8 cellular contexts compared by ENCODE assay signal in genomic region chr17:49996495-49997255, GRCh38. TPM values are rescaled to one million over a fixed set of nuclear protein-coding genes. Genes with fewer than 3 reads are reported as not detected.
DNase-seq lines count a peak whose midpoint lies in the region; ATAC-seq and TF ChIP-seq lines count a peak whose summit lies in the region.

No MANE protein-coding gene starts in this region.

- H3K36me3 Mint-ChIP-seq in effector memory CD8-positive, alpha-beta T cell (ENCODE audit: insufficient read depth): peaks cover 6% of the 10 kb centered on the region
- H3K36me3 Mint-ChIP-seq in stimulated activated effector memory CD8-positive, alpha-beta T cell treated with anti-CD3 and anti-CD28 coated beads, Interleukin-12 subunit alpha, Interleukin-12 subunit beta, amount 100 ng/mL, for 72 hours: peaks cover 4% of the 10 kb centered on the region

- intact Hi-C loops in mucosa of descending colon (cut with DNase I, micrococcal nuclease): loop anchor here (2.0 to 10.0 kb wide), 3 partner anchors 48 to 432 kb away; no protein-coding TSS in a partner anchor

- peak overlapping the region; percentile 53 to 63 for H3K4me3 Mint-ChIP-seq in effector memory CD8-positive, alpha-beta T cell
- H3K4me3 Mint-ChIP-seq in stimulated activated effector memory CD8-positive, alpha-beta T cell treated with anti-CD3 and anti-CD28 coated beads, Interleukin-12 subunit alpha, Interleukin-12 subunit beta, amount 100 ng/mL, for 72 hours: peak overlapping the region; percentile 81

- no peaks in the 10 kb centered on the region for H3K9me3 Mint-ChIP-seq in effector memory CD8-positive, alpha-beta T cell
- no peaks in the 10 kb centered on the region for H3K9me3 Mint-ChIP-seq in stimulated activated effector memory CD8-positive, alpha-beta T cell treated with anti-CD3 and anti-CD28 coated beads, Interleukin-12 subunit alpha, Interleukin-12 subunit beta, amount 100 ng/mL, for 72 hours

- H3K36me3 ChIP-seq in mucosa of descending colon (ENCODE audit: low read depth): no peaks in the 10 kb centered on the region

- DNase-seq in NCI-H1436 (lab: John Stamatoyannopoulos, UW) (peak; percentile 61), NCI-H1436 treated with DMSO at 0.1 percent for 48 hours (lab: John Stamatoyannopoulos, UW) (no peak), NCI-H2196 treated with DMSO at 0.1 percent for 48 hours (lab: John Stamatoyannopoulos, UW; ENCODE audit: unreplicated experiment) (peak; percentile 14), mucosa of descending colon (peak; percentile 50 to 72 (median 55))
- peak; percentile 68 for DNase-seq in activated CD4-positive, alpha-beta T cell treated with anti-CD3 and anti-CD28 coated beads, Interleukin-2, amount 50 U/mL, for 1 hour
- peak; percentile 70 to 73 (median 71) for DNase-seq in effector memory CD8-positive, alpha-beta T cell
- peak; percentile 76 to 88 for DNase-seq in stimulated activated effector memory CD8-positive, alpha-beta T cell treated with anti-CD3 and anti-CD28 coated beads, Interleukin-12 subunit alpha, Interleukin-12 subunit beta, amount 100 ng/mL, for 72 hours (ENCODE audit: low spot score in 2 of 2)

- peak; percentile 57 for ATAC-seq in effector memory CD8-positive, alpha-beta T cell (replicated peaks)
- peak; percentile 63 for ATAC-seq in mucosa of descending colon
- ATAC-seq in stimulated activated effector memory CD8-positive, alpha-beta T cell treated with anti-CD3 and anti-CD28 coated beads, Interleukin-12 subunit alpha, Interleukin-12 subunit beta, amount 100 ng/mL, for 72 hours: peak; percentile 53
- ATAC-seq in HG02588 (IDR thresholded peaks at IDR 0.05; ENCODE audit: unreplicated experiment): no peak

- peaks cover 25 to 31% of the 10 kb centered on the region in 2 donors for H3K4me1 Mint-ChIP-seq in effector memory CD8-positive, alpha-beta T cell (ENCODE audit: low read depth in 2 of 2)
- peaks cover 37% of the 10 kb centered on the region for H3K4me1 Mint-ChIP-seq in stimulated activated effector memory CD8-positive, alpha-beta T cell treated with anti-CD3 and anti-CD28 coated beads, Interleukin-12 subunit alpha, Interleukin-12 subunit beta, amount 100 ng/mL, for 72 hours

- TF ChIP-seq CTCF in mucosa of descending colon (IDR thresholded peaks at IDR 0.05): peak; percentile 95

- peaks cover 19% of the 10 kb centered on the region for H3K4me1 ChIP-seq in mucosa of descending colon (ENCODE audit: low read depth)

- H3K9me3 ChIP-seq in mucosa of descending colon: no peaks in the 10 kb centered on the region

- no peak overlapping the region for H3K27ac Mint-ChIP-seq in effector memory CD8-positive, alpha-beta T cell
- no peak overlapping the region for H3K27ac Mint-ChIP-seq in stimulated activated effector memory CD8-positive, alpha-beta T cell treated with anti-CD3 and anti-CD28 coated beads, Interleukin-12 subunit alpha, Interleukin-12 subunit beta, amount 100 ng/mL, for 72 hours

- H3K27me3 Mint-ChIP-seq in effector memory CD8-positive, alpha-beta T cell: peaks cover 77 to 98% of the 10 kb centered on the region in 2 donors

- no peak overlapping the region for H3K4me3 ChIP-seq in mucosa of descending colon

RNA-seq across cellular contexts. Expression of gene DLX3, which starts 1.7 kb away (rescaled TPM):
- under 1 TPM in 1 of 3 donors, not detected in 2; 0.22 TPM for total RNA-seq in mucosa of descending colon

RNA-seq across cellular contexts. Expression of gene DLX4, which starts 27.7 kb away (rescaled TPM):
- total RNA-seq in mucosa of descending colon: under 1 TPM; 0.14 to 0.60 (median 0.24) TPM

RNA-seq across cellular contexts. Expression of gene ITGA3, which starts 59.2 kb away (rescaled TPM):
- 100 to 1,000 TPM; 108 to 170 (median 108) TPM for total RNA-seq in mucosa of descending colon
